ENCODE assay signal across 18 cellular contexts in the genomic region with DNA sequence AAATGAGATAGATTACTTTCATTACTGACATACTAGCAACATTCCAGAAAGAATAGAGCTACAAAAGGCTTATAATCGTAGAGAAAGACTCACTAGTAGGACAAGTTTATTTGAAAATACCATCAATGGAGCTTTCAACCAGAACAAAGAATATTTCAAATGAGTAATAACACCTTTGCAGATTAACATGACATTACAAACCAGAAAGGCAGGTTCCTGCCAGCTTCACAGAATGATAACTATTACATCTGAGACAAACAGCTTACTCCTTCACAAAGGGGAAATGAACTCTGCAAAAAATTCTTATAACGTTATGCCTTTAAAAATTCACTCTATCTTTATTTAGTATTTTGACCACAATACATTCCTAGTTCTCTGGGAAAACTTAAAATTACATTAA.
"Had no signal": no experiment of that assay in that cellular context is flagged by ENCODE, and none has a peak within 500 bp of the region (broad histone marks: within the 10 kb centered on the region; RNA-seq: fewer than 3 reads in every experiment).

No MANE protein-coding gene starts in this region.

- H3K36me3 Mint-ChIP-seq: activated naive CD4-positive, alpha-beta T cell treated with anti-CD3 and anti-CD28 coated beads, Interleukin-2, amount 50 U/mL, for 72 hours had no signal

- H3K27me3 ChIP-seq: adrenal gland, cardiac muscle cell, gastrocnemius medialis, transverse colon had no signal

- H3K9me3 Mint-ChIP-seq: activated naive CD4-positive, alpha-beta T cell treated with anti-CD3 and anti-CD28 coated beads, Interleukin-2, amount 50 U/mL, for 72 hours; activated T-helper 1 cell treated with anti-CD3 and anti-CD28 coated beads, Interleukin-12 subunit alpha, Interleukin-12 subunit beta, Interleukin-2, Interleukin-4 antibody, amounts not matched to agents 30 ng/mL and 10 ng/mL and 1 ng/mL, durations not matched to agents 14 hours and 24 hours and 36 hours; nephron progenitor cell; stimulated activated naive CD8-positive, alpha-beta T cell treated with anti-CD3 and anti-CD28 coated beads, Interleukin-15, Interleukin-2, amounts not matched to agents 100 ng/mL and 50 ng/mL, for 24 hours had no signal

- H3K9me3 ChIP-seq: adrenal gland, gastrocnemius medialis, transverse colon had no signal

- DNase-seq: activated CD4-positive, alpha-beta T cell treated with anti-CD3 and anti-CD28 coated beads, Interleukin-2, amount 50 U/mL, for 4 hours; activated gamma-delta T cell treated with Interleukin-2 at 50 U/mL for 16 hours; dermis blood vessel endothelial cell; effector memory CD4-positive, alpha-beta T cell; gastrocnemius medialis; head of caudate nucleus; nephron progenitor cell; occipital lobe; right cardiac atrium; T-helper 2 cell; transverse colon had no signal

- H3K27ac Mint-ChIP-seq: activated naive CD4-positive, alpha-beta T cell treated with anti-CD3 and anti-CD28 coated beads, Interleukin-2, amount 50 U/mL, for 72 hours; activated T-helper 1 cell treated with anti-CD3 and anti-CD28 coated beads, Interleukin-12 subunit alpha, Interleukin-12 subunit beta, Interleukin-2, Interleukin-4 antibody, amounts not matched to agents 30 ng/mL and 10 ng/mL and 1 ng/mL, durations not matched to agents 14 hours and 24 hours and 36 hours; nephron progenitor cell; progenitor cell of endocrine pancreas; stimulated activated naive CD8-positive, alpha-beta T cell treated with anti-CD3 and anti-CD28 coated beads, Interleukin-15, Interleukin-2, amounts not matched to agents 100 ng/mL and 50 ng/mL, for 24 hours had no signal

- H3K4me3 ChIP-seq: adrenal gland, cardiac muscle cell, gastrocnemius medialis, transverse colon had no signal

- H3K36me3 ChIP-seq: adrenal gland, cardiac muscle cell, gastrocnemius medialis, transverse colon had no signal

- H3K4me1 Mint-ChIP-seq: nephron progenitor cell had no signal

- ATAC-seq: activated naive CD4-positive, alpha-beta T cell treated with anti-CD3 and anti-CD28 coated beads, Interleukin-2, amount 50 U/mL, for 72 hours; gastrocnemius medialis had no signal

- H3K27ac ChIP-seq: adrenal gland, cardiac muscle cell, gastrocnemius medialis, transverse colon, VCaP had no signal

- H3K27me3 Mint-ChIP-seq: progenitor cell of endocrine pancreas had no signal

- H3K4me3 Mint-ChIP-seq: activated T-helper 1 cell treated with anti-CD3 and anti-CD28 coated beads, Interleukin-12 subunit alpha, Interleukin-12 subunit beta, Interleukin-2, Interleukin-4 antibody, amounts not matched to agents 30 ng/mL and 10 ng/mL and 1 ng/mL, durations not matched to agents 14 hours and 24 hours and 36 hours; nephron progenitor cell; stimulated activated naive CD8-positive, alpha-beta T cell treated with anti-CD3 and anti-CD28 coated beads, Interleukin-15, Interleukin-2, amounts not matched to agents 100 ng/mL and 50 ng/mL, for 24 hours had no signal
